ENCODE assay signal across 1 cellular context in the genomic region with DNA sequence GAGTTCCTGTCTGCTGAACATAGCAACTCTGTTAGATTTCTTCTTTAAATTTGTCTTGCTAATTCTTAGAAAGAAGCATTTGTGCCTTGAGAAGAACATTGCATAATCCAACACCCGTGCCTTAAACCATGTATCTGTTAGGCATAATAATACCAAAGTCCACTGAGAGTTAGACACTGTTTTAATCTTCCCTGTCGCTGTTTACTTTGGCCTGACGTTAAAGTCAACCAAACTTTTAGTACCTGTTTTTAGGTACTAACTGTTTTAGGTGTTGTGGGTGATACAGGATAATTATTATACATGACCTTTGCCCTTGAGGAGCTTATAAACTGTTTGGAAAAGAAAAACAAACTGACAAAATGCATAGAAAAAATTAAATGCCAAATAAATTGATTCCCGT.
TF ChIP-seq lines count a peak whose summit lies in the region.

No MANE protein-coding gene starts in this region.

TF ChIP-seq in GM12878, 131 proteins besides CTCF, POLR2A, EP300 and RAD21:
- TF ChIP-seq, protein P1, sequence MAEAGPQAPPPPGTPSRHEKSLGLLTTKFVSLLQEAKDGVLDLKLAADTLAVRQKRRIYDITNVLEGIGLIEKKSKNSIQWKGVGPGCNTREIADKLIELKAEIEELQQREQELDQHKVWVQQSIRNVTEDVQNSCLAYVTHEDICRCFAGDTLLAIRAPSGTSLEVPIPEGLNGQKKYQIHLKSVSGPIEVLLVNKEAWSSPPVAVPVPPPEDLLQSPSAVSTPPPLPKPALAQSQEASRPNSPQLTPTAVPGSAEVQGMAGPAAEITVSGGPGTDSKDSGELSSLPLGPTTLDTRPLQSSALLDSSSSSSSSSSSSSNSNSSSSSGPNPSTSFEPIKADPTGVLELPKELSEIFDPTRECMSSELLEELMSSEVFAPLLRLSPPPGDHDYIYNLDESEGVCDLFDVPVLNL (IDR thresholded peaks at IDR 0.05; ENCODE audit: low read depth, low read length) = no peak
- no peak for TF ChIP-seq MEF2B (IDR thresholded peaks at IDR 0.05; ENCODE audit: partially characterized antibody, poor library complexity, severe bottlenecking)
TF ChIP-seq in GM12878: peak in this region for 0.
